Comparison of ENCODE assay signal across 18 cellular contexts in the genomic region with DNA sequence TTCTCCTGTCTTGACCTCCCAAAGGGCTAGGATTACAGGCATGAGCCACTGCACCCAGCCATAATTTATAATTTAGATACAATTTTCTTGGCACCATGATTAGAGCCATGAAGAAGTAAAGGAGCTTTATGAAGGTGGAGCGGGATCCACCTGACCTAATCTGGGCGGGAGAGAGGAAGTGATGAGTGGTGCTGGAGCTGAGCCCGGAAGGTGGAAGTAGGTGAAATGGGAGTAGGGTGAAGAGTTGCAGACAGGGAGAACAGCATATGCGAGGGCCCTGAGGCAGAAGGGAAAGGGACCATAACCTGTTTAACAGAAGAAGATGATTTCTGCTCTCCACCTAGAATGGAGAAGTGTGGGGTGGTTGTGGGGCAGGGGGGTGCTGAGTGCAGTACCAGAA. TPM values are rescaled to one million over a fixed set of nuclear protein-coding genes. Genes with fewer than 3 reads are reported as not detected.
"Had no signal": no experiment of that assay in that cellular context is flagged by ENCODE, and none has a peak within 500 bp of the region (broad histone marks: within the 10 kb centered on the region; RNA-seq: fewer than 3 reads in every experiment).

No MANE protein-coding gene starts in this region.

- H3K4me3 Mint-ChIP-seq: activated CD8-positive, alpha-beta T cell treated with anti-CD3 and anti-CD28 coated beads, Interleukin-2, amount 10 ng/mL, durations not matched to agents 7 days and 5 days; activated naive CD8-positive, alpha-beta T cell treated with anti-CD3 and anti-CD28 coated beads, Interleukin-2, amount 10 ng/mL, durations not matched to agents 7 days and 5 days; activated T-cell treated with anti-CD3 and anti-CD28 coated beads, Interleukin-2, amount 50 U/mL, for 72 hours; effector memory CD8-positive, alpha-beta T cell; neural crest cell had no signal

- DNase-seq: activated CD4-positive, alpha-beta T cell treated with anti-CD3 and anti-CD28 coated beads for 48 hours; activated CD8-positive, alpha-beta memory T cell treated with anti-CD3 and anti-CD28 coated beads, Interleukin-2, amount 50 U/mL, for 48 hours; activated CD8-positive, alpha-beta T cell treated with anti-CD3 and anti-CD28 coated beads, Interleukin-2, amount 10 ng/mL, durations not matched to agents 7 days and 5 days; activated naive CD8-positive, alpha-beta T cell treated with anti-CD3 and anti-CD28 coated beads, Interleukin-2, amount 10 ng/mL, durations not matched to agents 7 days and 5 days; activated T-cell treated with anti-CD3 and anti-CD28 coated beads, Interleukin-2, amount 50 U/mL, for 72 hours; anterior cingulate cortex; dermis blood vessel endothelial cell; effector memory CD8-positive, alpha-beta T cell; gastrocnemius medialis; heart left ventricle; left colon; stimulated activated CD4-positive, alpha-beta T cell treated with anti-CD3 and anti-CD28 coated beads, Interleukin-1b, Interleukin-23, amount 100 ng/mL, for 48 hours; T-helper 2 cell; tibial artery had no signal

- H3K27me3 ChIP-seq: gastrocnemius medialis, heart left ventricle, tibial artery, vagina had no signal

- H3K9me3 Mint-ChIP-seq: activated naive CD8-positive, alpha-beta T cell treated with anti-CD3 and anti-CD28 coated beads, Interleukin-2, amount 10 ng/mL, durations not matched to agents 7 days and 5 days; activated T-cell treated with anti-CD3 and anti-CD28 coated beads, Interleukin-2, amount 50 U/mL, for 72 hours; effector memory CD8-positive, alpha-beta T cell; neural crest cell had no signal

- H3K27me3 Mint-ChIP-seq: activated naive CD8-positive, alpha-beta T cell treated with anti-CD3 and anti-CD28 coated beads, Interleukin-2, amount 10 ng/mL, durations not matched to agents 7 days and 5 days; effector memory CD8-positive, alpha-beta T cell had no signal

- ATAC-seq: activated CD8-positive, alpha-beta T cell treated with anti-CD3 and anti-CD28 coated beads, Interleukin-2, amount 10 ng/mL, durations not matched to agents 7 days and 5 days; activated T-cell treated with anti-CD3 and anti-CD28 coated beads, Interleukin-2, amount 50 U/mL, for 72 hours; effector memory CD8-positive, alpha-beta T cell; gastrocnemius medialis; heart left ventricle; left colon had no signal

- H3K4me3 ChIP-seq: gastrocnemius medialis, heart left ventricle, lung, tibial artery, vagina had no signal

- H3K27ac Mint-ChIP-seq: activated CD8-positive, alpha-beta T cell treated with anti-CD3 and anti-CD28 coated beads, Interleukin-2, amount 10 ng/mL, durations not matched to agents 7 days and 5 days; activated naive CD8-positive, alpha-beta T cell treated with anti-CD3 and anti-CD28 coated beads, Interleukin-2, amount 10 ng/mL, durations not matched to agents 7 days and 5 days; activated T-cell treated with anti-CD3 and anti-CD28 coated beads, Interleukin-2, amount 50 U/mL, for 72 hours had no signal

RNA-seq across cellular contexts. Expression of a gene that starts 22.0 kb away (rescaled TPM):
- total RNA-seq: epithelial cell of proximal tubule had no signal
